8 cellular contexts compared by ENCODE assay signal in the genomic region with DNA sequence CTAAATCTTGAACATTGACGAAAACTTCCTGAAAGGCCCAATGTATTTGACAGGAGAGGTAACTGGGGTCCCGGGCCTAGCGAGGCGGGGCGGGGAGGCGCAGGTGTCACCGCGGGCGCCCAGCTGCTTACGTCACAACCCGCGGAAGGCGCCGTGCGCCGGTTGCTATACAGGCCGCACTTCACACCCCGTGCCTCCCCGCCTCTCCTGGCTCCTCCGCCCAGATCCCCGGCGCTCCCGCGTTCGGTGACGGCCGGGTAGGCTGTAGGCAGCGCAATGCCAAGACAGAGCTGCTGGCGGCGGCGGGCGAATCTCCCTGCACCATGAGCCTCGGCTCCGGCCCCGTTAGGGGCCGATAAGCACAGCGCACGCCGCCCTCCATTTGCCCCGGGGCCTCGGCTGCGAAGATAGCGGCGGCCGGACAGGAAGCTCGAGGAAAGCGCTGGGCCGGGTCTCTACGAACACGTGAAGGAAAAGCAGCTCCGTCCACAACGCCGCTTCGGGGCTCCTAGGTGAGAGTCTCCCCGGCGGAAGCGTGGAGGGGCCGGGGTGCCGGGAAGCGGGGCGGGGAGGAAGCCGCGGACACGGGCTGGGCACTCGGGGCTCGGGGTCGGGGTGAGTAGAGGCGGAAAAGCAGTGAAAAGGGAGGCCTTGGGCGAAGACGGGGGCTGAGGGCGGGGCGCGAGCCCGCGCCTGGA. TPM values are rescaled to one million over a fixed set of nuclear protein-coding genes. Genes with fewer than 3 reads are reported as not detected.
DNase-seq lines count a peak whose midpoint lies in the region; ATAC-seq and TF ChIP-seq lines count a peak whose summit lies in the region.

RNF138 (plus strand) TSS at position 151 of the 698 bp plus-strand sequence. CDS start 903 bp downstream, outside the sequence.

- peaks cover 2% of the 10 kb centered on the region for H3K36me3 Mint-ChIP-seq in chondrocyte (ENCODE audit: low read depth)

- TF ChIP-seq CTCF in chondrocyte (IDR thresholded peaks at IDR 0.05), result no peak

- peak within 1 kb of the TSS; percentile 83 for H3K4me3 Mint-ChIP-seq in chondrocyte (ENCODE audit: unreplicated experiment)

- ATAC-seq in HG03432 (IDR thresholded peaks at IDR 0.05; ENCODE audit: unreplicated experiment), result peak; percentile 68

- no peaks in the 10 kb centered on the region for H3K9me3 Mint-ChIP-seq in chondrocyte (ENCODE audit: low read depth)

- TF ChIP-seq POLR2A in GM19193 (IDR thresholded peaks at IDR 0.05; ENCODE audit: extremely low read depth, insufficient read depth, insufficient read length), result peak; percentile 86

- H3K4me1 Mint-ChIP-seq in chondrocyte (ENCODE audit: low read depth), result peaks cover 30% of the 10 kb centered on the region

- peak; percentile 90 for DNase-seq in AG20443 (ENCODE audit: low spot score)
- peak; percentile 93 for DNase-seq in NCI-H510A (lab: John Stamatoyannopoulos, UW)
- DNase-seq in activated CD4-positive, alpha-beta T cell treated with anti-CD3 and anti-CD28 coated beads for 24 hours (ENCODE audit: low read depth in 2 of 2), result peak; percentile 73
- peak; percentile 97 for DNase-seq in chondrocyte (ENCODE audit: low spot score)
- peak; percentile 88 for DNase-seq in kidney tubule cell (ENCODE audit: low spot score)
- peak; percentile 61 to 81 (median 76) for DNase-seq in stimulated activated CD4-positive, alpha-beta T cell treated with anti-CD3 and anti-CD28 coated beads, Interleukin-1b, Interleukin-23, amount 100 ng/mL, for 24 hours (ENCODE audit: low read depth in 4 of 4, low spot score in 1 of 4)

- no peaks in the 10 kb centered on the region for H3K27me3 Mint-ChIP-seq in chondrocyte (ENCODE audit: low read depth)

- peak within 1 kb of the TSS; percentile 98 for H3K27ac Mint-ChIP-seq in chondrocyte (ENCODE audit: unreplicated experiment)

RNA-seq across cellular contexts. Expression of gene RNF138, which starts in this region (rescaled TPM):
- 13.5 to 20.2 TPM (median 19.0 TPM) in 3 replicates for total RNA-seq in chondrocyte

Comparison
In these comparisons a context has a peak if more than half of its experiments do, and no peak if none do; other contexts are left out.
1. Peak in every context shown above with its lines: DNase-seq and ATAC-seq.